17 cellular contexts compared by ENCODE assay signal in the genomic region with DNA sequence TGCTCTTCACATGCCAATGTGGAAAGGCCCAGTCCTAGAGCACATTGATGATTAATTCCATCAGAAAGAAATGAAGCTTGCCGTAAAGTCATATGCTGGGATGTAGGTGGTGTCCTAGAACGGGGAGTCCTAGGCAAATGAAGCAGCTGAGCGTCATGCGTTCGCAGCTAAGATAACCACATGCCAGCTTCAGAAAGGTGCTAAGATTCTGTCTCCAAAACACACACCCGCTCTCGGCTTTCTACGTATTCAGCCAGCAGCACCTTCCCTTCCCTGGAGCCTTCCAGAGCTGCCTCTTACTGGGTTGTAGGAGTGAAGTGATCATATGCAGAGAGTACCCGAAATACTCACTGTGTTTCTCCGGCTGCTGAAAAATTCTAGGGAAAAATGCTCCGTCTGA.
"Had no signal": no experiment of that assay in that cellular context is flagged by ENCODE, and none has a peak within 500 bp of the region (broad histone marks: within the 10 kb centered on the region; RNA-seq: fewer than 3 reads in every experiment).

No MANE protein-coding gene starts in this region.

- H2AFZ ChIP-seq: hepatocyte had no signal

- H3K4me1 ChIP-seq: foreskin keratinocyte, thyroid gland, upper lobe of right lung had no signal

- H3K27ac ChIP-seq: foreskin keratinocyte, hepatocyte, thyroid gland, upper lobe of right lung had no signal

- H3K4me3 ChIP-seq: hepatocyte, thyroid gland, upper lobe of right lung had no signal

- ATAC-seq: activated CD4-positive, alpha-beta T cell treated with anti-CD3 and anti-CD28 coated beads for 36 hours; activated T-cell treated with anti-CD3 and anti-CD28 coated beads, Interleukin-2, amount 50 U/mL, for 4 hours; foreskin keratinocyte; T-helper 17 cell; upper lobe of right lung had no signal

- H3K4me2 ChIP-seq: hepatocyte had no signal

- H3K79me2 ChIP-seq: hepatocyte had no signal

- H3K36me3 ChIP-seq: thyroid gland, upper lobe of right lung had no signal

- H3K27me3 ChIP-seq: foreskin keratinocyte, hepatocyte, thyroid gland, upper lobe of right lung had no signal

- DNase-seq: activated B cell treated with CpG ODN at 0.5 μM for 24 hours; activated CD4-positive, alpha-beta T cell treated with anti-CD3 and anti-CD28 coated beads for 36 hours; activated CD4-positive, alpha-beta T cell treated with anti-CD3 and anti-CD28 coated beads, Interleukin-2, amount 50 U/mL, for 4 hours; activated CD8-positive, alpha-beta memory T cell treated with anti-CD3 and anti-CD28 coated beads, Interleukin-2, amount 50 U/mL, for 48 hours; activated naive CD4-positive, alpha-beta T cell; activated naive CD8-positive, alpha-beta T cell treated with anti-CD3 and anti-CD28 coated beads for 36 hours; activated T-cell treated with anti-CD3 and anti-CD28 coated beads, Interleukin-2, amount 50 U/mL, for 4 hours; effector CD8-positive, alpha-beta T cell; foreskin keratinocyte; retina; stimulated activated CD4-positive, alpha-beta T cell treated with anti-CD3 and anti-CD28 coated beads, Interleukin-4, amount 100 ng/mL, for 1 hour; stimulated activated naive CD4-positive, alpha-beta T cell treated with Interleukin-2 at 50 U/mL for 16 hours; SW 1271; T-helper 17 cell; thyroid gland; upper lobe of right lung had no signal

- H3K9me3 ChIP-seq: thyroid gland, upper lobe of right lung had no signal
